25 cellular contexts compared by ENCODE assay signal in genomic region chr11:33059331-33060007, GRCh38. TPM values are rescaled to one million over a fixed set of nuclear protein-coding genes. Genes with fewer than 3 reads are reported as not detected.
DNase-seq lines count a peak whose midpoint lies in the region; ATAC-seq, FAIRE-seq and TF ChIP-seq lines count a peak whose summit lies in the region.
"Had no signal": no experiment of that assay in that cellular context is flagged by ENCODE, and none has a peak within 500 bp of the region (broad histone marks: within the 10 kb centered on the region; RNA-seq: fewer than 3 reads in every experiment).

No MANE protein-coding gene starts in this region.

- no peak overlapping the region for H2AFZ ChIP-seq in mammary epithelial cell (ENCODE audit: low read depth, low read length)

- peaks cover 96% of the 10 kb centered on the region for H3K4me1 ChIP-seq in A549
- H3K4me1 ChIP-seq in Panc1 (ENCODE audit: control insufficient read depth, insufficient read depth, low read length), result no peaks in the 10 kb centered on the region
- H3K4me1 ChIP-seq in mammary epithelial cell (ENCODE audit: insufficient read depth, low read length), result peaks cover 59% of the 10 kb centered on the region

- POLR2A ChIA-PET in A549 (lab: Yijun Ruan, JAX) (no interaction called here), Panc1 (lab: Charles Lee) (no interaction called here)

- WGBS in A549 (ENCODE audit: missing lambda C conversion rate), result 76% methylated on average over 5 of the region's 5 CpGs
- 65% methylated on average over 5 of the region's 5 CpGs for WGBS in mammary epithelial cell (ENCODE audit: low coverage, missing lambda C conversion rate)

- no peak for FAIRE-seq in A549 (lab: Jason Lieb, UNC)
- FAIRE-seq: D721Med, endometrium had no signal

- in situ Hi-C loops in Panc1 (cut with HindIII; ENCODE audit: low pct_unique_long_range_greater_than_20kb, low sequenced_read_pairs) (no loop called here), mammary epithelial cell (cut with MboI; ENCODE audit: low sequenced_read_pairs in 2 of 2) (loop anchor here in 1 of 2 donors (5.0 to 25.0 kb wide), 2 partner anchors 97 to 247 kb away; no protein-coding TSS in a partner anchor)

- H3K9me3 ChIP-seq in A549 (no peaks in the 10 kb centered on the region), Panc1 (ENCODE audit: control insufficient read depth, insufficient read depth, low read depth, low read length) (no peaks in the 10 kb centered on the region), mammary epithelial cell (replicated peaks; ENCODE audit: insufficient read depth, low read length) (no peaks in the 10 kb centered on the region)
- H3K9me3 ChIP-seq: BLaER1, colonic mucosa, heart right ventricle, neutrophil, SJSA1, spleen, stomach had no signal

- H3K27ac ChIP-seq in A549, result peak overlapping the region; percentile 85 to 88
- no peak overlapping the region for H3K27ac ChIP-seq in Panc1 (ENCODE audit: low read length)
- peak overlapping the region; percentile 93 for H3K27ac ChIP-seq in mammary epithelial cell (ENCODE audit: insufficient read depth, low read depth, low read length)
- H3K27ac ChIP-seq: BLaER1, heart right ventricle, neutrophil, SJSA1, spleen had no signal

- no peak for TF ChIP-seq RAD21 in A549 (conservative IDR thresholded peaks at IDR 0.05 in 1 of 2, IDR thresholded peaks at IDR 0.05 in 1 of 2)

- H3K4me3 ChIP-seq in A549 (no peak overlapping the region), Panc1 (ENCODE audit: low read depth in 2 of 2, low read length in 2 of 2) (no peak overlapping the region), mammary epithelial cell (replicated peaks in 1 of 3; ENCODE audit: insufficient read depth in 1 of 3, low read depth in 2 of 3, low read length in 3 of 3) (no peak overlapping the region)
- H3K4me3 ChIP-seq: BLaER1, colonic mucosa, heart right ventricle, SJSA1, spleen, stomach had no signal

- peaks cover 34% of the 10 kb centered on the region for H3K4me1 Mint-ChIP-seq in mesothelial cell of epicardium
- H3K4me1 Mint-ChIP-seq in activated CD8-positive, alpha-beta memory T cell treated with anti-CD3 and anti-CD28 coated beads, Interleukin-2, amount 10 ng/mL, durations not matched to agents 7 days and 5 days, result peaks cover 31% of the 10 kb centered on the region

- dilution Hi-C loops in mammary epithelial cell (cut with HindIII; ENCODE audit: low sequenced_read_pairs), result loop anchor here (5.0 kb wide), 1 partner anchor 62 kb away; no protein-coding TSS in a partner anchor

- TF ChIP-seq EP300 in A549 (IDR thresholded peaks at IDR 0.05), result no peak

- TF ChIP-seq CTCF in A549 (IDR thresholded peaks at IDR 0.05) (no peak), Panc1 (IDR thresholded peaks at IDR 0.05) (no peak), mammary epithelial cell (conservative IDR thresholded peaks at IDR 0.05 in 1 of 2, IDR thresholded peaks at IDR 0.05 in 1 of 2; ENCODE audit: extremely low read depth in 1 of 2, insufficient read depth in 1 of 2, low read depth in 1 of 2, low read length in 2 of 2) (no peak), mesothelial cell of epicardium (IDR thresholded peaks at IDR 0.05; ENCODE audit: unreplicated experiment) (no peak)

- H3K36me3 Mint-ChIP-seq in mesothelial cell of epicardium, result peaks cover 27% of the 10 kb centered on the region
- H3K36me3 Mint-ChIP-seq in activated CD8-positive, alpha-beta memory T cell treated with anti-CD3 and anti-CD28 coated beads, Interleukin-2, amount 10 ng/mL, durations not matched to agents 7 days and 5 days, result peaks cover 32% of the 10 kb centered on the region

- H3K4me2 ChIP-seq in A549 (peak overlapping the region; percentile 50), mammary epithelial cell (ENCODE audit: insufficient read depth, low read depth, low read length) (no peak overlapping the region)
- H3K4me2 ChIP-seq: BLaER1 had no signal

- ATAC-seq in A549, result no peak
- ATAC-seq in Panc1, result no peak
- no peak for ATAC-seq in HG03097 (IDR thresholded peaks at IDR 0.05; ENCODE audit: low FRiP score, unreplicated experiment)
- ATAC-seq in activated CD8-positive, alpha-beta memory T cell treated with anti-CD3 and anti-CD28 coated beads, Interleukin-2, amount 10 ng/mL, durations not matched to agents 7 days and 5 days, result no peak
- ATAC-seq: activated CD8-positive, alpha-beta T cell treated with anti-CD3 and anti-CD28 coated beads, Interleukin-2, amount 10 ng/mL, durations not matched to agents 7 days and 5 days; activated T-cell treated with anti-CD3 and anti-CD28 coated beads, Interleukin-2, amount 50 U/mL, for 4 hours; heart right ventricle had no signal

- H3K27me3 ChIP-seq in Panc1 (ENCODE audit: control insufficient read depth, insufficient read depth, low read length) (no peaks in the 10 kb centered on the region), mammary epithelial cell (ENCODE audit: insufficient read depth, low read length) (no peaks in the 10 kb centered on the region)
- H3K27me3 ChIP-seq: BLaER1, colonic mucosa, heart right ventricle, neutrophil, SJSA1, spleen, stomach had no signal

- BruUV-seq in Panc1 (replicated peaks; lab: Mats Ljungman, UMichigan) (TSS peak; percentile 45), mammary epithelial cell (replicated peaks; lab: Mats Ljungman, UMichigan) (no TSS peak)

- H3K36me3 ChIP-seq in Panc1 (ENCODE audit: control insufficient read depth, insufficient read depth, low read length) (peaks cover 3% of the 10 kb centered on the region), mammary epithelial cell (ENCODE audit: insufficient read depth, low read length) (peaks cover 15% of the 10 kb centered on the region)
- H3K36me3 ChIP-seq: colonic mucosa had no signal

- no peak overlapping the region for H3K4me3 Mint-ChIP-seq in mesothelial cell of epicardium
- no peak overlapping the region for H3K4me3 Mint-ChIP-seq in activated CD8-positive, alpha-beta memory T cell treated with anti-CD3 and anti-CD28 coated beads, Interleukin-2, amount 10 ng/mL, durations not matched to agents 7 days and 5 days
- H3K4me3 Mint-ChIP-seq: activated B cell treated with CpG ODN at 0.5 μM for 24 hours; activated CD8-positive, alpha-beta T cell treated with anti-CD3 and anti-CD28 coated beads, Interleukin-2, amount 10 ng/mL, durations not matched to agents 7 days and 5 days; activated T-cell treated with anti-CD3 and anti-CD28 coated beads, Interleukin-2, amount 50 U/mL, for 4 hours had no signal

- H3K79me2 ChIP-seq in mammary epithelial cell (ENCODE audit: insufficient read depth, low read length), result no peaks in the 10 kb centered on the region

- no peak for DNase-seq in A549 (ENCODE audit: low read depth in 1 of 2, low spot score in 1 of 2)
- no peak for DNase-seq in Panc1 (ENCODE audit: low read depth, low spot score)
- DNase-seq in mammary epithelial cell, result peak; percentile 65
- DNase-seq in mesothelial cell of epicardium (ENCODE audit: low spot score in 2 of 2, unreplicated experiment in 2 of 2), result no peak
- no peak for DNase-seq in activated CD8-positive, alpha-beta memory T cell treated with anti-CD3 and anti-CD28 coated beads, Interleukin-2, amount 10 ng/mL, durations not matched to agents 7 days and 5 days
- no peak for DNase-seq in NOMO-1 treated with dmso at 0.1 percent for 144 hours (lab: John Stamatoyannopoulos, UW; ENCODE audit: unreplicated experiment)
- DNase-seq in NCI-H2196 (lab: John Stamatoyannopoulos, UW; ENCODE audit: unreplicated experiment), result no peak
- DNase-seq: activated B cell treated with CpG ODN at 0.5 μM for 24 hours; activated CD8-positive, alpha-beta T cell treated with anti-CD3 and anti-CD28 coated beads, Interleukin-2, amount 10 ng/mL, durations not matched to agents 7 days and 5 days; activated naive CD4-positive, alpha-beta T cell treated with anti-CD3 and anti-CD28 coated beads, Interleukin-2, amount 50 U/mL, for 16 hours; activated T-cell treated with anti-CD3 and anti-CD28 coated beads, Interleukin-2, amount 50 U/mL, for 4 hours; colonic mucosa; heart right ventricle; NCI-H187; NCI-H2227 treated with DMSO at 0.1 percent for 48 hours; NCI-H748 treated with DMSO at 0.1 percent for 48 hours; spleen; stimulated activated CD4-positive, alpha-beta T cell treated with anti-CD3 and anti-CD28 coated beads, Interleukin-4, amount 100 ng/mL, for 24 hours; stomach had no signal

- no peaks in the 10 kb centered on the region for H4K20me1 ChIP-seq in mammary epithelial cell (ENCODE audit: insufficient read depth, low read length)
- H4K20me1 ChIP-seq: BLaER1 had no signal

- peak overlapping the region; percentile 82 for H3K27ac Mint-ChIP-seq in mesothelial cell of epicardium
- H3K27ac Mint-ChIP-seq in activated CD8-positive, alpha-beta memory T cell treated with anti-CD3 and anti-CD28 coated beads, Interleukin-2, amount 10 ng/mL, durations not matched to agents 7 days and 5 days, result no peak overlapping the region
- H3K27ac Mint-ChIP-seq: activated B cell treated with CpG ODN at 0.5 μM for 24 hours; activated CD8-positive, alpha-beta T cell treated with anti-CD3 and anti-CD28 coated beads, Interleukin-2, amount 10 ng/mL, durations not matched to agents 7 days and 5 days had no signal

- no peak overlapping the region for H3K9ac ChIP-seq in mammary epithelial cell (ENCODE audit: insufficient read depth, low read length)
- H3K9ac ChIP-seq: BLaER1 had no signal

- CTCF ChIA-PET in A549 (lab: Yijun Ruan, JAX), result interaction anchor here (1.0 to 1.2 kb wide), 2 partner anchors 10 to 35 kb away, joined by 3 to 5 read pairs; no protein-coding TSS in a partner anchor
- CTCF ChIA-PET in Panc1 (lab: Charles Lee), result no interaction called here
- CTCF ChIA-PET in mammary epithelial cell (lab: Charles Lee; ENCODE audit: low non-redundant PET), result no interaction called here
- CTCF ChIA-PET in activated CD8-positive, alpha-beta memory T cell treated with anti-CD3 and anti-CD28 coated beads, Interleukin-2, amount 10 ng/mL, durations not matched to agents 7 days and 5 days (lab: Charles Lee), result interaction anchor here (1.6 kb wide), 1 partner anchor 94 kb away, joined by 3 read pairs; no protein-coding TSS in a partner anchor

- intact Hi-C loops in Panc1 (cut with micrococcal nuclease; ENCODE audit: unreplicated experiment), result loop anchor here (10.0 kb wide), 1 partner anchor 255 kb away; no protein-coding TSS in a partner anchor
- intact Hi-C loops in mammary epithelial cell (cut with micrococcal nuclease), result loop anchor here (5.0 kb wide), 1 partner anchor 82 kb away; no protein-coding TSS in a partner anchor

- no peaks in the 10 kb centered on the region for H3K9me3 Mint-ChIP-seq in mesothelial cell of epicardium
- no peaks in the 10 kb centered on the region for H3K9me3 Mint-ChIP-seq in activated CD8-positive, alpha-beta memory T cell treated with anti-CD3 and anti-CD28 coated beads, Interleukin-2, amount 10 ng/mL, durations not matched to agents 7 days and 5 days (ENCODE audit: low read depth)
- H3K9me3 Mint-ChIP-seq: activated B cell treated with CpG ODN at 0.5 μM for 24 hours; activated T-cell treated with anti-CD3 and anti-CD28 coated beads, Interleukin-2, amount 50 U/mL, for 4 hours had no signal

- no peaks in the 10 kb centered on the region for H3K27me3 Mint-ChIP-seq in mesothelial cell of epicardium (ENCODE audit: low read depth)
- H3K27me3 Mint-ChIP-seq in activated CD8-positive, alpha-beta memory T cell treated with anti-CD3 and anti-CD28 coated beads, Interleukin-2, amount 10 ng/mL, durations not matched to agents 7 days and 5 days, result no peaks in the 10 kb centered on the region
- H3K27me3 Mint-ChIP-seq: activated B cell treated with CpG ODN at 0.5 μM for 24 hours had no signal

- TF ChIP-seq POLR2A in A549 (IDR thresholded peaks at IDR 0.05; ENCODE audit: low read length), result no peak

RNA-seq across cellular contexts. Expression of gene TCP11L1, which starts 20.1 kb away (rescaled TPM):
- polyA plus RNA-seq in A549 (2011; rRNA removed) (42.1 and 43.0 TPM in 2 replicates), A549 (2017; fragmentation: RNase III; extraction: RNeasy Plus Mini Kit Qiagen cat#74134 plus additional on column Dnase treatment) (23.7 to 30.3 TPM (median 27.7 TPM) in 3 replicates), mammary epithelial cell (19.2 TPM)
- 12.8 and 14.8 TPM in 2 replicates for polyA plus RNA-seq in A549 (2012; cell fraction: cytosol; rRNA removed)
- 15.1 and 19.2 TPM in 2 replicates for polyA plus RNA-seq in A549 (2012; cell fraction: nucleus; rRNA removed)
- polyA minus RNA-seq in A549 (2011; rRNA and poly(A)+ RNA removed), result 105 and 118 TPM in 2 replicates
- total RNA-seq in Panc1 (2021; ENCODE audit: unreplicated experiment) (23.9 TPM), mammary epithelial cell (10 to 100 TPM; 32.0 to 51.2 TPM), mesothelial cell of epicardium (18.5 to 20.5 TPM (median 20.3 TPM) in 3 replicates)
- 11.7 TPM for polyA plus RNA-seq in Panc1 (2012; ENCODE audit: insufficient read length)
- 36.2 TPM for polyA minus RNA-seq in mammary epithelial cell
- total RNA-seq in activated CD8-positive, alpha-beta memory T cell treated with anti-CD3 and anti-CD28 coated beads, Interleukin-2, amount 10 ng/mL, durations not matched to agents 7 days and 5 days, result 10 to 100 TPM; 19.1 to 20.9 TPM

RNA-seq across cellular contexts. Expression of gene DEPDC7, which starts 43.8 kb away (rescaled TPM):
- polyA plus RNA-seq in A549 (2011; rRNA removed) (15.2 and 16.6 TPM in 2 replicates), A549 (2017; fragmentation: RNase III; extraction: RNeasy Plus Mini Kit Qiagen cat#74134 plus additional on column Dnase treatment) (15.1 to 15.3 TPM (median 15.2 TPM) in 3 replicates), mammary epithelial cell (5.7 TPM)
- 4.5 and 4.7 TPM in 2 replicates for polyA plus RNA-seq in A549 (2012; cell fraction: cytosol; rRNA removed)
- polyA plus RNA-seq in A549 (2012; cell fraction: nucleus; rRNA removed), result 4.2 and 4.8 TPM in 2 replicates
- 3.1 and 3.5 TPM in 2 replicates for polyA minus RNA-seq in A549 (2011; rRNA and poly(A)+ RNA removed)
- total RNA-seq in Panc1 (2021; ENCODE audit: unreplicated experiment) (7.5 TPM), mammary epithelial cell (1 to 10 TPM; 5.2 to 6.8 TPM), mesothelial cell of epicardium (4.7 to 5.2 TPM (median 5.1 TPM) in 3 replicates)
- polyA plus RNA-seq in Panc1 (2012; ENCODE audit: insufficient read length), result 3.6 TPM
- polyA minus RNA-seq in mammary epithelial cell, result 1.7 TPM
- total RNA-seq in activated CD8-positive, alpha-beta memory T cell treated with anti-CD3 and anti-CD28 coated beads, Interleukin-2, amount 10 ng/mL, durations not matched to agents 7 days and 5 days, result 1 to 10 TPM; 1.6 to 2.3 TPM
- total RNA-seq: activated B cell treated with CpG ODN at 0.5 μM for 24 hours had no signal

Comparison
In these comparisons a context has a peak if more than half of its experiments do, and no peak if none do; other contexts are left out.
1. CTCF ChIA-PET loops: an anchor here in A549 (1.0 to 1.2 kb wide) and activated CD8-positive, alpha-beta memory T cell treated with anti-CD3 and anti-CD28 coated beads, Interleukin-2, amount 10 ng/mL, durations not matched to agents 7 days and 5 days (1.6 kb wide); none called in Panc1 and mammary epithelial cell.